ENCODE assay signal across 18 cellular contexts in genomic region chr5:155293605-155294178, GRCh38.
"Had no signal": no experiment of that assay in that cellular context is flagged by ENCODE, and none has a peak within 500 bp of the region (broad histone marks: within the 10 kb centered on the region; RNA-seq: fewer than 3 reads in every experiment).

No MANE protein-coding gene starts in this region.

- DNase-seq: activated B cell treated with CpG ODN at 0.5 μM for 24 hours; activated CD4-positive, alpha-beta T cell treated with anti-CD3 and anti-CD28 coated beads, Interleukin-2, amount 10 ng/mL, durations not matched to agents 7 days and 5 days; activated CD8-positive, alpha-beta memory T cell treated with anti-CD3 and anti-CD28 coated beads, Interleukin-2, amount 50 U/mL, for 48 hours; activated naive CD8-positive, alpha-beta T cell treated with anti-CD3 and anti-CD28 coated beads, Interleukin-2, amount 10 ng/mL, durations not matched to agents 7 days and 5 days; activated T-cell treated with anti-CD3 and anti-CD28 coated beads, Interleukin-2, amount 50 U/mL, for 72 hours; anterior cingulate cortex; brain microvascular endothelial cell; islet precursor cell; nephron progenitor cell; occipital lobe; right cardiac atrium; stimulated activated naive CD8-positive, alpha-beta T cell treated with anti-CD3 and anti-CD28 coated beads, Interleukin-15, Interleukin-2, amounts not matched to agents 100 U/mL and 50 U/mL, for 24 hours; trophoblast cell had no signal

- H3K9me3 ChIP-seq: prostate gland had no signal

- H3K36me3 Mint-ChIP-seq: activated naive CD8-positive, alpha-beta T cell treated with anti-CD3 and anti-CD28 coated beads, Interleukin-2, amount 10 ng/mL, durations not matched to agents 7 days and 5 days; mesothelial cell of epicardium had no signal

- H3K4me1 ChIP-seq: prostate gland had no signal

- H3K4me1 Mint-ChIP-seq: activated B cell treated with CpG ODN at 0.5 μM for 24 hours; activated CD4-positive, alpha-beta T cell treated with anti-CD3 and anti-CD28 coated beads, Interleukin-2, amount 10 ng/mL, durations not matched to agents 7 days and 5 days; activated naive CD8-positive, alpha-beta T cell treated with anti-CD3 and anti-CD28 coated beads, Interleukin-2, amount 10 ng/mL, durations not matched to agents 7 days and 5 days; central memory CD8-positive, alpha-beta T cell had no signal

- H3K4me3 Mint-ChIP-seq: activated B cell treated with CpG ODN at 0.5 μM for 24 hours; activated CD4-positive, alpha-beta T cell treated with anti-CD3 and anti-CD28 coated beads, Interleukin-2, amount 10 ng/mL, durations not matched to agents 7 days and 5 days; activated naive CD8-positive, alpha-beta T cell treated with anti-CD3 and anti-CD28 coated beads, Interleukin-2, amount 10 ng/mL, durations not matched to agents 7 days and 5 days; activated T-cell treated with anti-CD3 and anti-CD28 coated beads, Interleukin-2, amount 50 U/mL, for 72 hours; central memory CD8-positive, alpha-beta T cell; mesothelial cell of epicardium; nephron progenitor cell had no signal

- H3K9me3 Mint-ChIP-seq: central memory CD8-positive, alpha-beta T cell; mesothelial cell of epicardium; nephron progenitor cell had no signal

- H3K27me3 ChIP-seq: brain microvascular endothelial cell had no signal

- H3K27me3 Mint-ChIP-seq: activated B cell treated with CpG ODN at 0.5 μM for 24 hours; activated CD4-positive, alpha-beta T cell treated with anti-CD3 and anti-CD28 coated beads, Interleukin-2, amount 10 ng/mL, durations not matched to agents 7 days and 5 days; activated naive CD8-positive, alpha-beta T cell treated with anti-CD3 and anti-CD28 coated beads, Interleukin-2, amount 10 ng/mL, durations not matched to agents 7 days and 5 days; central memory CD8-positive, alpha-beta T cell had no signal

- H3K36me3 ChIP-seq: brain microvascular endothelial cell, prostate gland had no signal

- H3K27ac Mint-ChIP-seq: activated B cell treated with CpG ODN at 0.5 μM for 24 hours; activated CD4-positive, alpha-beta T cell treated with anti-CD3 and anti-CD28 coated beads, Interleukin-2, amount 10 ng/mL, durations not matched to agents 7 days and 5 days; activated naive CD8-positive, alpha-beta T cell treated with anti-CD3 and anti-CD28 coated beads, Interleukin-2, amount 10 ng/mL, durations not matched to agents 7 days and 5 days; activated T-cell treated with anti-CD3 and anti-CD28 coated beads, Interleukin-2, amount 50 U/mL, for 72 hours; mesothelial cell of epicardium; nephron progenitor cell had no signal

- H3K4me3 ChIP-seq: coronary artery, lung, prostate gland had no signal
